ENCODE assay signal across 22 cellular contexts in the genomic region with DNA sequence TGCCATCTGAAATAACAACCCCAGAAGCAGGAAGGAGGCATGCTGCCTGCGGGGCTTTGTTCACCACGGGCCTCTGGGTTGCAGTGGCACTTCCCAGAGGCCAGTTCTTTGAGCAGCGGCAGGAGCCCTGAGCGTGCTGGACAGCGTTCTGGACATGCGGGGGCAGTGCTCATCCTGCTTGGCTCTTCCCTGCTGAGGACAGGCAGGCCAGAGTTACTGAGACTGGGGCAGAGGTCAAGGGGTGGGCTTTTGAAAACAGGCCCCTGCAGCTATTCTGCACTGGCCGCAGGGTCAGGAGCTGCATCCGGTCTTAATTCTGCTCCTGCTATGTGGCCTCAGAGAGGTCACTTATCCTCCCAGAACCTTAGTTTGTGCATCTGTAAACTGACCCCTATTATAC.
DNase-seq lines count a peak whose midpoint lies in the region; ATAC-seq and TF ChIP-seq lines count a peak whose summit lies in the region.
"Had no signal": no experiment of that assay in that cellular context is flagged by ENCODE, and none has a peak within 500 bp of the region (broad histone marks: within the 10 kb centered on the region; RNA-seq: fewer than 3 reads in every experiment).

No MANE protein-coding gene starts in this region.

- H4K20me1 ChIP-seq in GM23338 (replicated peaks; ENCODE audit: insufficient read depth) (no peaks in the 10 kb centered on the region), neural progenitor cell (ENCODE audit: low read depth) (no peaks in the 10 kb centered on the region)

- TF ChIP-seq RAD21 in Ishikawa (IDR thresholded peaks at IDR 0.05; ENCODE audit: low read depth): no peak

- H3K4me3 ChIP-seq in GM23338: no peak overlapping the region
- no peak overlapping the region for H3K4me3 ChIP-seq in endodermal cell (ENCODE audit: low read length)
- H3K4me3 ChIP-seq in neural progenitor cell: no peak overlapping the region
- H3K4me3 ChIP-seq: suprapubic skin had no signal

- no peak overlapping the region for H3K27ac Mint-ChIP-seq in GM23338
- no peak overlapping the region for H3K27ac Mint-ChIP-seq in endodermal cell
- peak overlapping the region; percentile 25 for H3K27ac Mint-ChIP-seq in neural progenitor cell
- H3K27ac Mint-ChIP-seq in activated CD4-positive, alpha-beta T cell treated with anti-CD3 and anti-CD28 coated beads, Interleukin-2, amount 10 ng/mL, durations not matched to agents 7 days and 5 days: no peak overlapping the region
- H3K27ac Mint-ChIP-seq: activated B cell treated with CpG ODN at 0.5 μM for 24 hours; activated CD8-positive, alpha-beta T cell treated with anti-CD3 and anti-CD28 coated beads, Interleukin-2, amount 10 ng/mL, durations not matched to agents 7 days and 5 days; CD4-positive, CD25-positive, alpha-beta regulatory T cell; stimulated activated memory B cell treated with anti-CD40 and anti-IgM and Interleukin-4, amounts not matched to agents 10 μg/mL and 1 μg/mL and 100 μg/mL, for 72 hours; T-helper 2 cell treated with Interferon-gamma antibody and Interleukin-4, amounts not matched to agents 5 μg/mL and 100 μg/mL, for 36 hours had no signal

- H3K9ac ChIP-seq in endodermal cell (ENCODE audit: extremely low read depth, low read length, poor library complexity, severe bottlenecking) (no peak overlapping the region), neural progenitor cell (no peak overlapping the region)

- no peaks in the 10 kb centered on the region for H3K79me2 ChIP-seq in GM23338 (replicated peaks; ENCODE audit: insufficient read depth)
- H3K79me2 ChIP-seq in neural progenitor cell (ENCODE audit: low read depth): no peaks in the 10 kb centered on the region

- H3K27me3 Mint-ChIP-seq in GM23338 (ENCODE audit: insufficient read depth, low read depth, poor library complexity) (no peaks in the 10 kb centered on the region), endodermal cell (ENCODE audit: insufficient read depth) (no peaks in the 10 kb centered on the region), neural progenitor cell (ENCODE audit: insufficient read depth, low read depth) (peaks cover 6% of the 10 kb centered on the region)
- H3K27me3 Mint-ChIP-seq in activated CD4-positive, alpha-beta T cell treated with anti-CD3 and anti-CD28 coated beads, Interleukin-2, amount 10 ng/mL, durations not matched to agents 7 days and 5 days: peaks cover 2% of the 10 kb centered on the region

- no peak overlapping the region for H3K4me2 ChIP-seq in GM23338
- peak overlapping the region; percentile 32 for H3K4me2 ChIP-seq in neural progenitor cell

- H3K36me3 Mint-ChIP-seq in GM23338 (ENCODE audit: low read depth): no peaks in the 10 kb centered on the region
- H3K36me3 Mint-ChIP-seq in endodermal cell (ENCODE audit: low read depth): no peaks in the 10 kb centered on the region
- no peaks in the 10 kb centered on the region for H3K36me3 Mint-ChIP-seq in neural progenitor cell
- no peaks in the 10 kb centered on the region for H3K36me3 Mint-ChIP-seq in activated CD4-positive, alpha-beta T cell treated with anti-CD3 and anti-CD28 coated beads, Interleukin-2, amount 10 ng/mL, durations not matched to agents 7 days and 5 days (ENCODE audit: low read depth)
- H3K36me3 Mint-ChIP-seq: CD4-positive, CD25-positive, alpha-beta regulatory T cell had no signal

- no peaks in the 10 kb centered on the region for H3K27me3 ChIP-seq in GM23338 (ENCODE audit: insufficient read depth)
- H3K27me3 ChIP-seq in endodermal cell (ENCODE audit: control insufficient read depth, insufficient read depth, low read length, poor library complexity, severe bottlenecking): no peaks in the 10 kb centered on the region
- H3K27me3 ChIP-seq in neural progenitor cell: no peaks in the 10 kb centered on the region
- H3K27me3 ChIP-seq: suprapubic skin had no signal

- CTCF ChIA-PET in activated CD4-positive, alpha-beta T cell treated with anti-CD3 and anti-CD28 coated beads, Interleukin-2, amount 10 ng/mL, durations not matched to agents 7 days and 5 days (lab: Charles Lee): no interaction called here

- peaks cover 4% of the 10 kb centered on the region; the same call in 1 of the 2 replicates for H3K9me2 ChIP-seq in GM23338 (ENCODE audit: insufficient read depth)

- H2AFZ ChIP-seq in GM23338 (0 out of 2 replicates have a peak overlapping the region, but pooled peaks have one; percentile 66), neural progenitor cell (replicated peaks) (peak overlapping the region; percentile 23)

- H3K27ac ChIP-seq in GM23338 (ENCODE audit: low read depth) (no peak overlapping the region), endodermal cell (ENCODE audit: low read depth, low read length) (no peak overlapping the region), neural progenitor cell (peak overlapping the region; percentile 31)
- H3K27ac ChIP-seq: suprapubic skin had no signal

- 70 to 87% methylated on average over 3 to 8 of the region's 8 CpGs for WGBS in endodermal cell (ENCODE audit: insufficient coverage in 1 of 2, insufficient read length in 1 of 2), 2 experiments

- H3K4me3 Mint-ChIP-seq in GM23338 (no peak overlapping the region), endodermal cell (no peak overlapping the region), neural progenitor cell (peak overlapping the region; percentile 0)
- no peak overlapping the region for H3K4me3 Mint-ChIP-seq in activated CD4-positive, alpha-beta T cell treated with anti-CD3 and anti-CD28 coated beads, Interleukin-2, amount 10 ng/mL, durations not matched to agents 7 days and 5 days
- H3K4me3 Mint-ChIP-seq: activated B cell treated with CpG ODN at 0.5 μM for 24 hours; activated CD8-positive, alpha-beta T cell treated with anti-CD3 and anti-CD28 coated beads, Interleukin-2, amount 10 ng/mL, durations not matched to agents 7 days and 5 days; activated T-cell treated with anti-CD3 and anti-CD28 coated beads, Interleukin-2, amount 50 U/mL, for 4 hours; CD4-positive, CD25-positive, alpha-beta regulatory T cell; H9; stimulated activated memory B cell treated with anti-CD40 and anti-IgM and Interleukin-4, amounts not matched to agents 10 μg/mL and 1 μg/mL and 100 μg/mL, for 72 hours; T-helper 2 cell treated with Interferon-gamma antibody and Interleukin-4, amounts not matched to agents 5 μg/mL and 100 μg/mL, for 36 hours had no signal

- no peaks in the 10 kb centered on the region for H3K36me3 ChIP-seq in GM23338 (ENCODE audit: insufficient read depth)
- H3K36me3 ChIP-seq in endodermal cell (ENCODE audit: control insufficient read depth, insufficient read depth, low read length): no peaks in the 10 kb centered on the region
- no peaks in the 10 kb centered on the region for H3K36me3 ChIP-seq in neural progenitor cell
- H3K36me3 ChIP-seq: suprapubic skin had no signal

- ATAC-seq in GM23338 (peak; percentile 73), GM21723 (IDR thresholded peaks at IDR 0.05; ENCODE audit: unreplicated experiment) (no peak)
- no peak for ATAC-seq in activated CD4-positive, CD25-positive, alpha-beta regulatory T cell treated with anti-CD3 and anti-CD28 coated beads, Interleukin-2, amount 50 U/mL, for 24 hours
- ATAC-seq: activated CD8-positive, alpha-beta T cell treated with anti-CD3 and anti-CD28 coated beads, Interleukin-2, amount 10 ng/mL, durations not matched to agents 7 days and 5 days; activated T-cell treated with anti-CD3 and anti-CD28 coated beads, Interleukin-2, amount 50 U/mL, for 4 hours; stimulated activated memory B cell treated with anti-CD40 and anti-IgM and Interleukin-4, amounts not matched to agents 10 μg/mL and 1 μg/mL and 100 μg/mL, for 72 hours had no signal

- POLR2A ChIA-PET in activated CD4-positive, alpha-beta T cell treated with anti-CD3 and anti-CD28 coated beads, Interleukin-2, amount 10 ng/mL, durations not matched to agents 7 days and 5 days (lab: Charles Lee): interaction anchor here (0.7 kb wide), 1 partner anchor 32 kb away, joined by 3 read pairs; no protein-coding TSS in a partner anchor

- H3F3A ChIP-seq in GM23338 (replicated peaks; ENCODE audit: low read depth): no peaks in the 10 kb centered on the region
- peaks cover 20% of the 10 kb centered on the region for H3F3A ChIP-seq in neural progenitor cell (ENCODE audit: low read depth)

- DNase-seq in GM23338 (ENCODE audit: low spot score) (peak; percentile 22), endodermal cell (peak; percentile 54), neural progenitor cell (ENCODE audit: low spot score) (peak; percentile 83)
- DNase-seq in activated CD4-positive, alpha-beta T cell treated with anti-CD3 and anti-CD28 coated beads, Interleukin-2, amount 10 ng/mL, durations not matched to agents 7 days and 5 days: no peak
- DNase-seq: activated B cell treated with CpG ODN at 0.5 μM for 24 hours; activated CD8-positive, alpha-beta T cell treated with anti-CD3 and anti-CD28 coated beads, Interleukin-2, amount 10 ng/mL, durations not matched to agents 7 days and 5 days; activated naive CD4-positive, alpha-beta T cell; activated T-cell treated with anti-CD3 and anti-CD28 coated beads, Interleukin-2, amount 50 U/mL, for 4 hours; CD4-positive, CD25-positive, alpha-beta regulatory T cell; EL; H9; NCI-H1105; NCI-H1930; nucleus accumbens; RPMI8226; stimulated activated CD4-positive, alpha-beta T cell treated with anti-CD3 and anti-CD28 coated beads, Interleukin-4, amount 100 ng/mL, for 1 hour had no signal

- TF ChIP-seq CTCF in GM23338 (conservative IDR thresholded peaks at IDR 0.05; ENCODE audit: low read depth in 2 of 2) (peak in 1 of 2 experiments; percentile 20; a peak in 1 of 4 replicates), endodermal cell (conservative IDR thresholded peaks at IDR 0.05) (no peak), neural progenitor cell (IDR thresholded peaks at IDR 0.05) (peak; percentile 41)

- H3K9me3 Mint-ChIP-seq in GM23338 (no peaks in the 10 kb centered on the region; the same call in 2 of the 3 replicates), endodermal cell (no peaks in the 10 kb centered on the region), neural progenitor cell (no peaks in the 10 kb centered on the region)
- no peaks in the 10 kb centered on the region for H3K9me3 Mint-ChIP-seq in activated CD4-positive, alpha-beta T cell treated with anti-CD3 and anti-CD28 coated beads, Interleukin-2, amount 10 ng/mL, durations not matched to agents 7 days and 5 days
- H3K9me3 Mint-ChIP-seq: activated T-cell treated with anti-CD3 and anti-CD28 coated beads, Interleukin-2, amount 50 U/mL, for 4 hours; H9; T-helper 2 cell treated with Interferon-gamma antibody and Interleukin-4, amounts not matched to agents 5 μg/mL and 100 μg/mL, for 36 hours had no signal

- TF ChIP-seq EP300 in Ishikawa (IDR thresholded peaks at IDR 0.05; ENCODE audit: borderline replicate concordance): no peak

- H3K4me1 ChIP-seq in GM23338 (ENCODE audit: insufficient read depth) (no peaks in the 10 kb centered on the region), endodermal cell (ENCODE audit: control insufficient read depth, insufficient read depth, low read length) (no peaks in the 10 kb centered on the region), neural progenitor cell (peaks cover 27% of the 10 kb centered on the region)
- H3K4me1 ChIP-seq: suprapubic skin had no signal

- H3K4me1 Mint-ChIP-seq in GM23338: peaks cover 16% of the 10 kb centered on the region
- no peaks in the 10 kb centered on the region for H3K4me1 Mint-ChIP-seq in endodermal cell
- peaks cover 44% of the 10 kb centered on the region for H3K4me1 Mint-ChIP-seq in neural progenitor cell
- H3K4me1 Mint-ChIP-seq in activated CD4-positive, alpha-beta T cell treated with anti-CD3 and anti-CD28 coated beads, Interleukin-2, amount 10 ng/mL, durations not matched to agents 7 days and 5 days: no peaks in the 10 kb centered on the region
- H3K4me1 Mint-ChIP-seq: activated B cell treated with CpG ODN at 0.5 μM for 24 hours; CD4-positive, CD25-positive, alpha-beta regulatory T cell; stimulated activated memory B cell treated with anti-CD40 and anti-IgM and Interleukin-4, amounts not matched to agents 10 μg/mL and 1 μg/mL and 100 μg/mL, for 72 hours had no signal

- no peaks in the 10 kb centered on the region for H3K9me3 ChIP-seq in endodermal cell (ENCODE audit: control insufficient read depth, low read length)
- H3K9me3 ChIP-seq in neural progenitor cell (ENCODE audit: low read depth): no peaks in the 10 kb centered on the region
- H3K9me3 ChIP-seq: suprapubic skin had no signal
